Comparison of ENCODE assay signal across 10 cellular contexts in genomic region chr14:100554082-100554677, GRCh38. TPM values are rescaled to one million over a fixed set of nuclear protein-coding genes. Genes with fewer than 3 reads are reported as not detected.
A peak's percentile ranks its signal among the peaks of the same experiment; 100 is the strongest.
DNase-seq lines count a peak whose midpoint lies in the region; ATAC-seq and TF ChIP-seq lines count a peak whose summit lies in the region.
"Had no signal": no experiment of that assay in that cellular context is flagged by ENCODE, and none has a peak within 500 bp of the region (broad histone marks: within the 10 kb centered on the region; RNA-seq: fewer than 3 reads in every experiment).

No MANE protein-coding gene starts in this region.

- no peak for TF ChIP-seq CTCF in fibroblast of villous mesenchyme (IDR thresholded peaks at IDR 0.05; ENCODE audit: insufficient read depth, low read depth, low read length)

- H3K4me3 ChIP-seq in fibroblast of villous mesenchyme (ENCODE audit: low read depth, low read length) = no peak overlapping the region
- H3K4me3 ChIP-seq: pancreas had no signal

- peak; percentile 84 for ATAC-seq in sciatic nerve
- ATAC-seq: activated CD4-positive, CD25-positive, alpha-beta regulatory T cell treated with anti-CD3 and anti-CD28 coated beads, Interleukin-2, amount 50 U/mL, for 24 hours had no signal

- DNase-seq in G401 (ENCODE audit: low spot score) (peak; percentile 61), OCI-M1 (lab: John Stamatoyannopoulos, UW) (peak; percentile 68), fibroblast of villous mesenchyme (ENCODE audit: low read depth) (peak; percentile 68), sciatic nerve (ENCODE audit: low spot score) (peak; percentile 77), retina (no peak), NCI-H128 (lab: John Stamatoyannopoulos, UW; ENCODE audit: unreplicated experiment) (no peak)
- DNase-seq in NK-92 treated with Interleukin-12 subunit alpha and Interleukin-12 subunit beta, amount 100 ng/mL, for 24 hours (lab: John Stamatoyannopoulos, UW) = no peak
- DNase-seq: hypothalamus, pancreas had no signal

- intact Hi-C loops in sciatic nerve (cut with DNase I) = no loop called here

- in situ Hi-C loops in G401 (cut with HindIII; ENCODE audit: low sequenced_read_pairs) = no loop called here

RNA-seq across cellular contexts. Expression of gene BEGAIN, which starts 33.0 kb away (rescaled TPM):
- 0.31 and 1.3 TPM in 2 replicates for total RNA-seq in G401 (2014; rRNA removed; shearing (Covaris generic))
- not detected in 2 replicates for total RNA-seq in fibroblast of villous mesenchyme
- 12.3 TPM for total RNA-seq in sciatic nerve

Comparison
In these comparisons a context has a peak if more than half of its experiments do, and no peak if none do; other contexts are left out.
1. DNase-seq: peak in G401 (single experiment), OCI-M1 (single experiment), fibroblast of villous mesenchyme (single experiment) and sciatic nerve (single experiment); none in retina (single experiment), NK-92 treated with Interleukin-12 subunit alpha and Interleukin-12 subunit beta, amount 100 ng/mL, for 24 hours (single experiment) and NCI-H128 (single experiment).